Comparison of ENCODE assay signal across 9 cellular contexts in genomic region chr15:73601449-73602425, GRCh38. TPM values are rescaled to one million over a fixed set of nuclear protein-coding genes. Genes with fewer than 3 reads are reported as not detected.
A peak's percentile ranks its signal among the peaks of the same experiment; 100 is the strongest.
DNase-seq lines count a peak whose midpoint lies in the region; ATAC-seq lines count a peak whose summit lies in the region.
"Had no signal": no experiment of that assay in that cellular context is flagged by ENCODE, and none has a peak within 500 bp of the region (broad histone marks: within the 10 kb centered on the region; RNA-seq: fewer than 3 reads in every experiment).

No MANE protein-coding gene starts in this region.

- peaks cover 2% of the 10 kb centered on the region for H3K36me3 ChIP-seq in mesodermal cell (ENCODE audit: control insufficient read depth, insufficient read depth, low read length)

- DNase-seq in AG08396 (ENCODE audit: low spot score) (peak; percentile 26), NCI-H226 (peak; percentile 44), dermis blood vessel endothelial cell (peak; percentile 37)
- DNase-seq in naive thymus-derived CD8-positive, alpha-beta T cell, result no peak
- no peak for DNase-seq in stimulated activated naive CD8-positive, alpha-beta T cell treated with anti-CD3 and anti-CD28 coated beads, Interleukin-15, Interleukin-2, amounts not matched to agents 100 U/mL and 50 U/mL, for 24 hours
- DNase-seq: activated B cell treated with CpG ODN at 0.5 μM for 24 hours had no signal

- peak overlapping the region; percentile 71 for H3K27ac ChIP-seq in mesodermal cell (ENCODE audit: low read depth, low read length, severe bottlenecking)

- H3K9me3 Mint-ChIP-seq in naive thymus-derived CD8-positive, alpha-beta T cell, result no peaks in the 10 kb centered on the region
- H3K9me3 Mint-ChIP-seq: activated B cell treated with CpG ODN at 0.5 μM for 24 hours had no signal

- POLR2A ChIA-PET in naive thymus-derived CD8-positive, alpha-beta T cell (lab: Charles Lee), result no interaction called here

- H3K36me3 Mint-ChIP-seq in naive thymus-derived CD8-positive, alpha-beta T cell, result peaks cover 0 to 18% (median 5%) of the 10 kb centered on the region in 3 donors

- H3K4me3 Mint-ChIP-seq in naive thymus-derived CD8-positive, alpha-beta T cell, result no peak overlapping the region
- H3K4me3 Mint-ChIP-seq: activated B cell treated with CpG ODN at 0.5 μM for 24 hours had no signal

- no peaks in the 10 kb centered on the region for H3K27me3 Mint-ChIP-seq in naive thymus-derived CD8-positive, alpha-beta T cell
- H3K27me3 Mint-ChIP-seq: activated B cell treated with CpG ODN at 0.5 μM for 24 hours had no signal

- H3K9me3 ChIP-seq in mesodermal cell (ENCODE audit: control insufficient read depth, low read length), result no peaks in the 10 kb centered on the region

- peaks cover 61% of the 10 kb centered on the region for H3K4me1 ChIP-seq in mesodermal cell (ENCODE audit: control insufficient read depth, insufficient read depth, low read length, poor library complexity, severe bottlenecking)

- 41 to 49% methylated on average over 5 of the region's 6 CpGs for WGBS in mesodermal cell (ENCODE audit: insufficient coverage in 2 of 2), 2 experiments

- ATAC-seq in HG02610 (IDR thresholded peaks at IDR 0.05; ENCODE audit: unreplicated experiment), result no peak
- ATAC-seq in HG02981 (IDR thresholded peaks at IDR 0.05; ENCODE audit: unreplicated experiment), result no peak
- ATAC-seq in naive thymus-derived CD8-positive, alpha-beta T cell, result no peak
- ATAC-seq in stimulated activated naive CD8-positive, alpha-beta T cell treated with anti-CD3 and anti-CD28 coated beads, Interleukin-15, Interleukin-2, amounts not matched to agents 100 U/mL and 50 U/mL, for 24 hours, result no peak

- H3K4me3 ChIP-seq in mesodermal cell (ENCODE audit: extremely low read depth, insufficient read depth, low read length, poor library complexity, severe bottlenecking), result no peak overlapping the region

- peaks cover 26 to 43% (median 33%) of the 10 kb centered on the region in 4 donors for H3K4me1 Mint-ChIP-seq in naive thymus-derived CD8-positive, alpha-beta T cell

- no peak overlapping the region for H3K27ac Mint-ChIP-seq in naive thymus-derived CD8-positive, alpha-beta T cell
- H3K27ac Mint-ChIP-seq: activated B cell treated with CpG ODN at 0.5 μM for 24 hours had no signal

RNA-seq across cellular contexts. Expression of gene NPTN, which starts 31.5 kb away (rescaled TPM):
- 102 and 136 TPM in 2 replicates for total RNA-seq in dermis blood vessel endothelial cell
- 148 TPM for polyA plus RNA-seq in mesodermal cell (2013, experiment 1 of 2)
- polyA plus RNA-seq in mesodermal cell (2013, experiment 2 of 2), result 150 TPM
- total RNA-seq in naive thymus-derived CD8-positive, alpha-beta T cell, result 10 to 100 TPM; 37.7 to 37.8 TPM
- 10 to 100 TPM; 27.9 to 36.6 (median 29.3) TPM for polyA plus RNA-seq in naive thymus-derived CD8-positive, alpha-beta T cell

Comparison
In these comparisons a context has a peak if more than half of its experiments do, and no peak if none do; other contexts are left out.
1. DNase-seq: peak in AG08396 (single experiment), NCI-H226 (single experiment) and dermis blood vessel endothelial cell (single experiment); none in naive thymus-derived CD8-positive, alpha-beta T cell (0 of 10) and stimulated activated naive CD8-positive, alpha-beta T cell treated with anti-CD3 and anti-CD28 coated beads, Interleukin-15, Interleukin-2, amounts not matched to agents 100 U/mL and 50 U/mL, for 24 hours (single experiment).